20 cellular contexts compared by ENCODE assay signal in the genomic region with DNA sequence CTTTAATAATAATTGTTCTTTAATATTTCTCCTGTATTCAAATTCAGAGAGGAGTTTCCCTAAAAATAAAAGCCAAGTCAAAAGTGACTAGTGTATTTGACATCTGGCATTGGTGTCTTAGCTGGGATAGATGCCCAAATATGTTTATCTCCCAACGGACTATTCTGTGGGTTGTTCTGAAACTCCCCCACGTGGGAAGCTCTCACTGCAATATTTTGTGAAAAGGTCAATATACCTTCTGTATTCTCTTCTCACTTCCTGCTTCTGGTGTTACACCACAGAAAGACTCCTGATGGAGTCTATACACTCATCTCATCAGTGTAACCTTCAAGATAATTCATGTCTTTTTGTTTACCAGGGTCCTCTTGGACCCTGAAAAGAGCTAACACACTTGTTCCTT.
A peak's percentile ranks its signal among the peaks of the same experiment; 100 is the strongest.
DNase-seq lines count a peak whose midpoint lies in the region; ATAC-seq lines count a peak whose summit lies in the region.
"Had no signal": no experiment of that assay in that cellular context is flagged by ENCODE, and none has a peak within 500 bp of the region (broad histone marks: within the 10 kb centered on the region; RNA-seq: fewer than 3 reads in every experiment).

No MANE protein-coding gene starts in this region.

- intact Hi-C loops in head of caudate nucleus (cut with DNase I): no loop called here

- no peaks in the 10 kb centered on the region for H3K27me3 ChIP-seq in adipocyte (replicated peaks; ENCODE audit: control insufficient read depth, insufficient read depth, low read length)
- H3K27me3 ChIP-seq: ascending aorta, BLaER1, colonic mucosa, transverse colon had no signal

- H3K4me3 ChIP-seq in adipocyte (ENCODE audit: low read length): no peak overlapping the region
- H3K4me3 ChIP-seq: ascending aorta, BLaER1, colonic mucosa, lower lobe of right lung, transverse colon had no signal

- no peaks in the 10 kb centered on the region for H3K36me3 ChIP-seq in adipocyte (ENCODE audit: control insufficient read depth, insufficient read depth, low read length, severe bottlenecking)
- H3K36me3 ChIP-seq: ascending aorta, BLaER1, colonic mucosa, lower lobe of right lung, transverse colon had no signal

- no peaks in the 10 kb centered on the region for H3K9me3 ChIP-seq in adipocyte (ENCODE audit: control insufficient read depth, low read length)
- H3K9me3 ChIP-seq: ascending aorta, BLaER1, colonic mucosa, lower lobe of right lung, transverse colon had no signal

- H3K4me1 ChIP-seq in adipocyte (ENCODE audit: control insufficient read depth, insufficient read depth, low read length): no peaks in the 10 kb centered on the region
- H3K4me1 ChIP-seq: ascending aorta, BLaER1, colonic mucosa, lower lobe of right lung, transverse colon had no signal

- ATAC-seq in GM19351 (IDR thresholded peaks at IDR 0.05; ENCODE audit: unreplicated experiment) (peak; percentile 78), HG02852 (IDR thresholded peaks at IDR 0.05; ENCODE audit: unreplicated experiment) (peak; percentile 81), HG03442 (IDR thresholded peaks at IDR 0.05; ENCODE audit: unreplicated experiment) (peak; percentile 82)
- ATAC-seq: lower lobe of right lung had no signal

- H3K9ac ChIP-seq in adipocyte (ENCODE audit: low read length): no peak overlapping the region
- H3K9ac ChIP-seq: BLaER1 had no signal

- DNase-seq in adipocyte (ENCODE audit: low read depth): peak; percentile 12
- DNase-seq in head of caudate nucleus: no peak
- no peak for DNase-seq in occipital lobe (lab: John Stamatoyannopoulos, UW)
- DNase-seq in kidney tubule cell (ENCODE audit: low spot score): no peak
- no peak for DNase-seq in hippocampal formation (lab: John Stamatoyannopoulos, UW)
- DNase-seq: activated CD4-positive, CD25-positive, alpha-beta regulatory T cell; activated effector memory CD4-positive, alpha-beta T cell treated with anti-CD3 and anti-CD28 coated beads, Interleukin-2, amount 50 U/mL, for 16 hours; colonic mucosa; Kasumi-1; lower lobe of right lung; naive B cell; NCI-H1694 treated with DMSO at 0.1 percent for 48 hours; small intestine; T-helper 1 cell; transverse colon had no signal
